Comparison of ENCODE assay signal across 8 cellular contexts in the genomic region with DNA sequence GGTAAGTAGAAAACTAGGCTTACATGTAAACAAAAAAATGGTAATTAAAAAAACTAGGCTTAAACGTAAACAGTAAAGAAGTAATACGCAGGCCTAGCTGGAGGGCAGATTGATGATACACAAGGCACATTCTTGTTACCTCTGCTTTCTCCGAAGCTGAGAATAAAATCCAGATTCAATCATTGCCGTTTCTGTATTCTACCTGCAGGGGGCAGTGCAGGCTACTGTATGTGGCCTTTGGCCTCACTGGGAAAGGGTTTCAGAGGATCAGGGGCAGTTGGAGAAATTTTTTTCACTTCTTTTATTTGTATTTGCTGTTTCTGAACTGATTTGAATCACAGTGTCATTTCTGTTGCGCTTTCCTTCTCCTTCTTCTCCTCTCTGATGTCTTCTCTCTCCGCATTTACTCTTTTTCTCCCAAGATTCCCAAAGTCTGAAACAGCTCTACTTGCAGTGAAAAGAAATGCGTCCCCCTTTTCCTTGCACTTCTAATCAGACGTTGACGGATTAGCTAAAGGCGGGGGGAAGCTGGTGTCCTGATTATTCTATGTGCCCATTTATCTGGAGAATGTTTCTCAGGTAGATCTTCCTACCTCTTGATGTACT.
DNase-seq lines count a peak whose midpoint lies in the region; TF ChIP-seq lines count a peak whose summit lies in the region.

No MANE protein-coding gene starts in this region.

- no peaks in the 10 kb centered on the region for H3K4me1 Mint-ChIP-seq in Calu3 (ENCODE audit: low read depth, unreplicated experiment)

- no peak overlapping the region for H3K4me3 Mint-ChIP-seq in Calu3 (ENCODE audit: low read depth, unreplicated experiment)

- CTCF ChIA-PET in Calu3 (lab: Charles Lee) (interaction anchor here (0.6 to 4.3 kb wide), 5 partner anchors 36 to 161 kb away, joined by 3 to 49 read pairs (median 4); a partner anchor contains a TSS), HEK293T (lab: Yijun Ruan, JAX) (interaction anchor here (0.6 to 4.7 kb wide), 9 partner anchors 10 to 585 kb away, joined by 3 to 76 read pairs (median 3); no protein-coding TSS in a partner anchor)

- intact Hi-C loops in Calu3 (cut with micrococcal nuclease; ENCODE audit: unreplicated experiment), result loop anchor here (1.0 to 10.0 kb wide), 3 partner anchors 66 to 510 kb away; a partner anchor contains a TSS

- POLR2A ChIA-PET in HEK293T (lab: Yijun Ruan, JAX), result no interaction called here

- DNase-seq in Calu3 (peak; percentile 79), HEK293T (ENCODE audit: extremely low spot score) (peak; percentile 60), NCI-H345 treated with DMSO at 0.1 percent for 48 hours (lab: John Stamatoyannopoulos, UW; ENCODE audit: unreplicated experiment) (peak; percentile 28), myocyte (ENCODE audit: low read depth) (peak; percentile 1), DMS79 (lab: John Stamatoyannopoulos, UW) (no peak)
- peak; percentile 42 for DNase-seq in activated CD4-positive, alpha-beta T cell treated with anti-CD3 and anti-CD28 coated beads, Interleukin-2, amount 50 U/mL, for 1 hour
- DNase-seq in effector CD8-positive, alpha-beta T cell (lab: John Stamatoyannopoulos, UW), result peak; percentile 32
- peak; percentile 20 for DNase-seq in stimulated activated naive CD4-positive, alpha-beta T cell treated with Interleukin-2 at 50 U/mL for 16 hours (lab: John Stamatoyannopoulos, UW)

- BruUV-seq in Calu3 (replicated peaks; lab: Mats Ljungman, UMichigan), result no TSS peak

- H3K27me3 Mint-ChIP-seq in Calu3 (ENCODE audit: unreplicated experiment), result no peaks in the 10 kb centered on the region

- no peaks in the 10 kb centered on the region for H3K9me3 Mint-ChIP-seq in Calu3 (ENCODE audit: low read depth, unreplicated experiment)

- TF ChIP-seq CTCF in Calu3 (IDR thresholded peaks at IDR 0.05; ENCODE audit: unreplicated experiment), result peak; percentile 86

- no peak overlapping the region for H3K27ac Mint-ChIP-seq in Calu3 (ENCODE audit: unreplicated experiment)

- H3K36me3 Mint-ChIP-seq in Calu3 (ENCODE audit: insufficient read depth, unreplicated experiment), result no peaks in the 10 kb centered on the region

TF ChIP-seq in HEK293T, 16 proteins besides CTCF, POLR2A, EP300 and RAD21:
- 0 out of 2 replicates have a peak, but pooled peaks have one; percentile 16 for TF ChIP-seq ZNF384 (IDR thresholded peaks at IDR 0.05)
- TF ChIP-seq L3MBTL2 (conservative IDR thresholded peaks at IDR 0.05), result no peak
